32 cellular contexts compared by ENCODE assay signal in genomic region chr20:57671072-57671391, GRCh38. TPM values are rescaled to one million over a fixed set of nuclear protein-coding genes. Genes with fewer than 3 reads are reported as not detected.
"Had no signal": no experiment of that assay in that cellular context is flagged by ENCODE, and none has a peak within 500 bp of the region (broad histone marks: within the 10 kb centered on the region; RNA-seq: fewer than 3 reads in every experiment).

No MANE protein-coding gene starts in this region.

- H3K4me1 Mint-ChIP-seq: activated CD4-positive, alpha-beta T cell treated with anti-CD3 and anti-CD28 coated beads, Interleukin-2, amount 10 ng/mL, durations not matched to agents 24 days and 14 days; activated T-helper 17 cell treated with anti-CD3 and anti-CD28 coated beads, Interleukin-2, amount 50 U/mL, for 72 hours had no signal

- ATAC-seq: activated CD8-positive, alpha-beta T cell treated with anti-CD3 and anti-CD28 coated beads for 36 hours; activated T-cell treated with anti-CD3 and anti-CD28 coated beads, Interleukin-2, amount 50 U/mL, for 72 hours; activated T-helper 17 cell treated with anti-CD3 and anti-CD28 coated beads, Interleukin-2, amount 50 U/mL, for 72 hours; Panc1; SK-N-SH treated with all-trans-retinoic acid at 6 μM for 48 hours; T-cell; T-helper 17 cell had no signal

- H3K9me3 Mint-ChIP-seq: activated B cell treated with CpG ODN at 0.5 μM for 24 hours; activated CD4-positive, alpha-beta T cell treated with anti-CD3 and anti-CD28 coated beads, Interleukin-2, amount 10 ng/mL, durations not matched to agents 24 days and 14 days; activated CD8-positive, alpha-beta T cell treated with anti-CD3 and anti-CD28 coated beads for 36 hours; activated naive CD8-positive, alpha-beta T cell treated with anti-CD3 and anti-CD28 coated beads for 36 hours; activated T-cell treated with anti-CD3 and anti-CD28 coated beads, Interleukin-2, amount 50 U/mL, for 72 hours; activated T-helper 17 cell treated with anti-CD3 and anti-CD28 coated beads, Interleukin-2, amount 50 U/mL, for 72 hours; T-cell had no signal

- H3K27ac Mint-ChIP-seq: activated CD4-positive, alpha-beta T cell treated with anti-CD3 and anti-CD28 coated beads, Interleukin-2, amount 10 ng/mL, durations not matched to agents 24 days and 14 days; activated CD8-positive, alpha-beta T cell treated with anti-CD3 and anti-CD28 coated beads for 36 hours; activated naive CD8-positive, alpha-beta T cell treated with anti-CD3 and anti-CD28 coated beads for 36 hours; activated T-cell treated with anti-CD3 and anti-CD28 coated beads, Interleukin-2, amount 50 U/mL, for 72 hours; activated T-helper 17 cell treated with anti-CD3 and anti-CD28 coated beads, Interleukin-2, amount 50 U/mL, for 72 hours; T-cell; T-helper 17 cell had no signal

- H3K27me3 Mint-ChIP-seq: activated B cell treated with CpG ODN at 0.5 μM for 24 hours; activated CD8-positive, alpha-beta T cell treated with anti-CD3 and anti-CD28 coated beads for 36 hours; activated naive CD8-positive, alpha-beta T cell treated with anti-CD3 and anti-CD28 coated beads for 36 hours; activated T-helper 17 cell treated with anti-CD3 and anti-CD28 coated beads, Interleukin-2, amount 50 U/mL, for 72 hours had no signal

- H3K4me1 ChIP-seq: breast epithelium had no signal

- DNase-seq: activated B cell treated with CpG ODN at 0.5 μM for 24 hours; activated CD4-positive, alpha-beta T cell treated with anti-CD3 and anti-CD28 coated beads, Interleukin-2, amount 10 ng/mL, durations not matched to agents 24 days and 14 days; activated CD4-positive, alpha-beta T cell treated with anti-CD3 and anti-CD28 coated beads, Interleukin-2, amount 50 U/mL, for 4 hours; activated CD4-positive, CD25-positive, alpha-beta regulatory T cell treated with anti-CD3 and anti-CD28 coated beads, Interleukin-2, amount 50 U/mL, for 72 hours; activated CD8-positive, alpha-beta T cell treated with anti-CD3 and anti-CD28 coated beads for 36 hours; activated effector memory CD4-positive, alpha-beta T cell treated with anti-CD3 and anti-CD28 coated beads, Interleukin-2, amount 50 U/mL, for 16 hours; activated naive CD4-positive, alpha-beta T cell; activated naive CD4-positive, alpha-beta T cell treated with anti-CD3 and anti-CD28 coated beads, Interleukin-2, amount 50 U/mL, for 16 hours; activated naive CD8-positive, alpha-beta T cell treated with anti-CD3 and anti-CD28 coated beads for 36 hours; activated T-cell treated with anti-CD3 and anti-CD28 coated beads, Interleukin-2, amount 50 U/mL, for 1 hour; activated T-cell treated with anti-CD3 and anti-CD28 coated beads, Interleukin-2, amount 50 U/mL, for 72 hours; amniotic stem cell; aorta; Kasumi-1; MG63; NCI-H1048; NCI-H1105 treated with DMSO at 0.1 percent for 48 hours; NCI-H1694; NCI-H2029; NCI-H345; NCI-H524 treated with DMSO at 0.1 percent for 48 hours; SHP77 treated with DMSO at 0.1 percent for 48 hours; T-cell; T-helper 17 cell; T-helper 9 cell had no signal

- H3K4me3 Mint-ChIP-seq: activated CD4-positive, alpha-beta T cell treated with anti-CD3 and anti-CD28 coated beads, Interleukin-2, amount 10 ng/mL, durations not matched to agents 24 days and 14 days; activated CD8-positive, alpha-beta T cell treated with anti-CD3 and anti-CD28 coated beads for 36 hours; activated naive CD8-positive, alpha-beta T cell treated with anti-CD3 and anti-CD28 coated beads for 36 hours; activated T-cell treated with anti-CD3 and anti-CD28 coated beads, Interleukin-2, amount 50 U/mL, for 72 hours; activated T-helper 17 cell treated with anti-CD3 and anti-CD28 coated beads, Interleukin-2, amount 50 U/mL, for 72 hours; T-cell had no signal

- H3K9me3 ChIP-seq: breast epithelium, MG63 had no signal

- H3K27ac ChIP-seq: breast epithelium had no signal

- H3K4me3 ChIP-seq: breast epithelium, MG63 had no signal

RNA-seq across cellular contexts. Expression of gene ZBP1, which starts 50.8 kb away (rescaled TPM):
- total RNA-seq: NCI-H460, RPMI7951, SK-MEL-5 had no signal
